In genomic region chr18:26710460-26711096, GRCh38 we compare ENCODE assay signal across 1 cellular context.
TF ChIP-seq lines count a peak whose summit lies in the region.

No MANE protein-coding gene starts in this region.

TF ChIP-seq in GM12878, 131 proteins besides CTCF, POLR2A, EP300 and RAD21 (continued from another document and continues in another):
- no peak for TF ChIP-seq BCL3 (IDR thresholded peaks at IDR 0.05; ENCODE audit: borderline replicate concordance, insufficient read depth, low read depth, low read length, poor library complexity, severe bottlenecking)
- TF ChIP-seq MYB (IDR thresholded peaks at IDR 0.05; ENCODE audit: borderline replicate concordance, low read depth, low read length): peak; percentile 97
- peak; percentile 67; the same call in 1 of the 2 replicates for TF ChIP-seq NBN (IDR thresholded peaks at IDR 0.05)
- peak; percentile 66; the same call in 1 of the 2 replicates for TF ChIP-seq RELB (IDR thresholded peaks at IDR 0.05; ENCODE audit: low read depth)
- no peak for TF ChIP-seq ATF3 (IDR thresholded peaks at IDR 0.05; ENCODE audit: borderline replicate concordance, extremely low read depth, low read depth, low read length)
- TF ChIP-seq SUPT20H (IDR thresholded peaks at IDR 0.05; ENCODE audit: borderline replicate concordance, control insufficient read depth, low read depth, low read length): no peak
- no peak for TF ChIP-seq CEBPB (IDR thresholded peaks at IDR 0.05; ENCODE audit: borderline replicate concordance in 1 of 2, low read depth in 2 of 2, low read length in 2 of 2)
- TF ChIP-seq JUNB (IDR thresholded peaks at IDR 0.05): 0 out of 2 replicates have a peak, but pooled peaks have one; percentile 37
- TF ChIP-seq PAX5 (IDR thresholded peaks at IDR 0.05; ENCODE audit: borderline replicate concordance, low read depth, low read length): peak; percentile 68; the same call in 1 of the 2 replicates
- peak; percentile 96 for TF ChIP-seq RUNX3 (IDR thresholded peaks at IDR 0.05; ENCODE audit: low read length)
- TF ChIP-seq ESRRA (IDR thresholded peaks at IDR 0.05; ENCODE audit: low read length): peak; percentile 99
- TF ChIP-seq RBBP5 (conservative IDR thresholded peaks at IDR 0.05): no peak
- TF ChIP-seq CHD1 (IDR thresholded peaks at IDR 0.05; ENCODE audit: low read depth, low read length): no peak
- no peak for TF ChIP-seq ZBTB40 (IDR thresholded peaks at IDR 0.05; ENCODE audit: borderline replicate concordance)
- no peak for TF ChIP-seq SMAD1 (IDR thresholded peaks at IDR 0.05; ENCODE audit: low read depth, partially characterized antibody)
- no peak for TF ChIP-seq IRF3 (IDR thresholded peaks at IDR 0.05)
- no peak for TF ChIP-seq GABPA (IDR thresholded peaks at IDR 0.05; ENCODE audit: low read depth)
- no peak for TF ChIP-seq NRF1 (conservative IDR thresholded peaks at IDR 0.05; ENCODE audit: low read depth, low read length)
- TF ChIP-seq KDM1A (IDR thresholded peaks at IDR 0.05; ENCODE audit: borderline replicate concordance): no peak
- no peak for TF ChIP-seq WRNIP1 (IDR thresholded peaks at IDR 0.05; ENCODE audit: borderline replicate concordance, low read depth, low read length)
- TF ChIP-seq ZNF274 (IDR thresholded peaks at IDR 0.05; ENCODE audit: insufficient read depth, insufficient read length): no peak
- TF ChIP-seq TAF1 (IDR thresholded peaks at IDR 0.05; ENCODE audit: borderline replicate concordance, low read depth, low read length): no peak
- TF ChIP-seq KLF5 (IDR thresholded peaks at IDR 0.05; ENCODE audit: partially characterized antibody): no peak
- no peak for TF ChIP-seq STAT1 (conservative IDR thresholded peaks at IDR 0.05)
- no peak for TF ChIP-seq YY1 (IDR thresholded peaks at IDR 0.05; ENCODE audit: low read depth, low read length)
- TF ChIP-seq YBX1 (IDR thresholded peaks at IDR 0.05): no peak
- no peak for TF ChIP-seq SMARCA5 (IDR thresholded peaks at IDR 0.05)
- TF ChIP-seq HDGF (IDR thresholded peaks at IDR 0.05): no peak
- no peak for TF ChIP-seq FOXK2 (IDR thresholded peaks at IDR 0.05)
- TF ChIP-seq RCOR1 (conservative IDR thresholded peaks at IDR 0.05; ENCODE audit: low read depth, low read length): 0 out of 2 replicates have a peak, but pooled peaks have one; percentile 53
- no peak for TF ChIP-seq FOS (IDR thresholded peaks at IDR 0.05; ENCODE audit: borderline replicate concordance, extremely low read depth, insufficient read length)
- TF ChIP-seq MXI1 (IDR thresholded peaks at IDR 0.05; ENCODE audit: low read depth, low read length): peak; percentile 65; the same call in 1 of the 2 replicates
- no peak for TF ChIP-seq EGR1 (IDR thresholded peaks at IDR 0.05; ENCODE audit: borderline replicate concordance in 1 of 2, low read depth in 2 of 2, low read length in 2 of 2)
- no peak for TF ChIP-seq ZNF687 (IDR thresholded peaks at IDR 0.05)
- no peak for TF ChIP-seq PML (IDR thresholded peaks at IDR 0.05; ENCODE audit: low read length)
- peak; percentile 98 for TF ChIP-seq MTA2 (IDR thresholded peaks at IDR 0.05; ENCODE audit: low read depth)
- peak; percentile 13; the same call in 1 of the 2 replicates for TF ChIP-seq SPI1 (IDR thresholded peaks at IDR 0.05; ENCODE audit: borderline replicate concordance, insufficient read depth, low read depth, low read length)
- no peak for TF ChIP-seq NR2C2 (IDR thresholded peaks at IDR 0.05; ENCODE audit: borderline replicate concordance, control insufficient read depth, insufficient read length, low read depth)
- no peak for TF ChIP-seq HCFC1 (IDR thresholded peaks at IDR 0.05; ENCODE audit: low read length)
- TF ChIP-seq CHD2 (IDR thresholded peaks at IDR 0.05; ENCODE audit: borderline replicate concordance, low read depth, low read length): peak; percentile 72; the same call in 1 of the 2 replicates
- peak; percentile 92 for TF ChIP-seq BCL11A (IDR thresholded peaks at IDR 0.05; ENCODE audit: low read depth, low read length)
- peak; percentile 47; the same call in 1 of the 2 replicates for TF ChIP-seq ATF2 (IDR thresholded peaks at IDR 0.05; ENCODE audit: low read length)
- TF ChIP-seq SIN3A (IDR thresholded peaks at IDR 0.05; ENCODE audit: low read depth, low read length): no peak
- no peak for TF ChIP-seq RFX5 (IDR thresholded peaks at IDR 0.05; ENCODE audit: low read depth, low read length)
- TF ChIP-seq ATF7 (IDR thresholded peaks at IDR 0.05; ENCODE audit: low read depth): peak; percentile 88
- TF ChIP-seq CUX1 (IDR thresholded peaks at IDR 0.05; ENCODE audit: insufficient replicate concordance, low read depth, low read length): peak; percentile 32
